ENCODE assay signal across 1 cellular context in genomic region chr4:8205749-8206611, GRCh38.
TF ChIP-seq lines count a peak whose summit lies in the region.

No MANE protein-coding gene starts in this region.

TF ChIP-seq in H1, 55 proteins besides CTCF, POLR2A, EP300 and RAD21 (continued from another document):
- TF ChIP-seq CHD7 (IDR thresholded peaks at IDR 0.05; ENCODE audit: insufficient replicate concordance, low read length) (no peak), SP4 (IDR thresholded peaks at IDR 0.05; ENCODE audit: low read length) (no peak), SRF (IDR thresholded peaks at IDR 0.05; ENCODE audit: low read depth, low read length) (no peak), TBP (IDR thresholded peaks at IDR 0.05; ENCODE audit: low read depth, low read length) (no peak), EZH2 (IDR thresholded peaks at IDR 0.05; ENCODE audit: low read depth, low read length, severe bottlenecking) (no peak), MAFK (IDR thresholded peaks at IDR 0.05; ENCODE audit: low read depth, low read length) (no peak), YY1 (IDR thresholded peaks at IDR 0.05; ENCODE audit: low read depth, low read length) (no peak), CHD2 (IDR thresholded peaks at IDR 0.05; ENCODE audit: low read length) (no peak), CHD1 (IDR thresholded peaks at IDR 0.05; ENCODE audit: low read depth, low read length) (no peak), CTBP2 (IDR thresholded peaks at IDR 0.05; ENCODE audit: borderline replicate concordance, insufficient read depth, insufficient read length, low read length) (no peak), JUND (IDR thresholded peaks at IDR 0.05; ENCODE audit: low read length) (no peak), KDM1A (IDR thresholded peaks at IDR 0.05; ENCODE audit: borderline replicate concordance, low read length) (no peak), HDAC2 (IDR thresholded peaks at IDR 0.05; ENCODE audit: borderline replicate concordance in 1 of 2, low read depth in 2 of 2, low read length in 2 of 2) (no peak), SIX5 (IDR thresholded peaks at IDR 0.05; ENCODE audit: low read depth, low read length) (no peak), TAF1 (IDR thresholded peaks at IDR 0.05; ENCODE audit: low read depth, low read length) (no peak), USF2 (IDR thresholded peaks at IDR 0.05; ENCODE audit: low read length) (no peak)
- TF ChIP-seq, protein P1, sequence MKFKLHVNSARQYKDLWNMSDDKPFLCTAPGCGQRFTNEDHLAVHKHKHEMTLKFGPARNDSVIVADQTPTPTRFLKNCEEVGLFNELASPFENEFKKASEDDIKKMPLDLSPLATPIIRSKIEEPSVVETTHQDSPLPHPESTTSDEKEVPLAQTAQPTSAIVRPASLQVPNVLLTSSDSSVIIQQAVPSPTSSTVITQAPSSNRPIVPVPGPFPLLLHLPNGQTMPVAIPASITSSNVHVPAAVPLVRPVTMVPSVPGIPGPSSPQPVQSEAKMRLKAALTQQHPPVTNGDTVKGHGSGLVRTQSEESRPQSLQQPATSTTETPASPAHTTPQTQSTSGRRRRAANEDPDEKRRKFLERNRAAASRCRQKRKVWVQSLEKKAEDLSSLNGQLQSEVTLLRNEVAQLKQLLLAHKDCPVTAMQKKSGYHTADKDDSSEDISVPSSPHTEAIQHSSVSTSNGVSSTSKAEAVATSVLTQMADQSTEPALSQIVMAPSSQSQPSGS (IDR thresholded peaks at IDR 0.05; ENCODE audit: low read length), result no peak
